ENCODE assay signal across 2 cellular contexts in the genomic region with DNA sequence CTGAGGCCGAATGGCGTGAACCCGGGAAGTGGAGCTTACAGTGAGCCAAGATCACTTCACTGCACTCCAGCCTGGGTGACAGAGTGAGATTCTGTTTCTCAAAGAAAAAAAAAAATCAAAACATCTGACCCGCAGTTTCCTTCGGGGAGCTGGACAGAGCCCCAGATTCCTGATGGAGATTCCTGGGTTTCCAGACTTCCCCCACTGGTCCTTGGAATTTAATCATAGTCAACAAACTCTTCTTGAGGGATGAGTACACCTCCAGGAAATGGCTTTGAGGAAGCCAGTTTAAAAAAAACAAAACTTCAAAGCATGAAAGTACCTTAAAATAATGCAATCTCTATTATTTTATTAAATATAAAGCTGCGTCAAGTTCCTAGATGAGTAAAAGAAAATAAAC.
A peak's percentile ranks its signal among the peaks of the same experiment; 100 is the strongest.
TF ChIP-seq lines count a peak whose summit lies in the region.

No MANE protein-coding gene starts in this region.

TF ChIP-seq in endothelial cell of umbilical vein, 7 proteins besides CTCF, POLR2A, EP300 and RAD21:
- no peak for TF ChIP-seq POLR2AphosphoS5 (IDR thresholded peaks at IDR 0.05; ENCODE audit: insufficient read depth, low read depth, low read length)
- peak; percentile 35 for TF ChIP-seq GATA2 (IDR thresholded peaks at IDR 0.05; ENCODE audit: insufficient read depth, insufficient read length, low read depth, low read length)
- TF ChIP-seq MYC (IDR thresholded peaks at IDR 0.05; ENCODE audit: low read depth, low read length), result no peak
TF ChIP-seq in endothelial cell of umbilical vein: peak in this region for 1.

TF ChIP-seq in GM12891, 5 proteins besides CTCF, POLR2A, EP300 and RAD21:
- no peak for TF ChIP-seq POU2F2 (IDR thresholded peaks at IDR 0.05; ENCODE audit: low read depth, low read length)
- no peak for TF ChIP-seq PAX5 (IDR thresholded peaks at IDR 0.05; ENCODE audit: insufficient read depth, low read length, severe bottlenecking)
- TF ChIP-seq TAF1 (IDR thresholded peaks at IDR 0.05; ENCODE audit: low read depth, low read length), result no peak
- no peak for TF ChIP-seq SPI1 (IDR thresholded peaks at IDR 0.05; ENCODE audit: low read depth, low read length)
TF ChIP-seq in GM12891: peak in this region for 0.
